Comparison of ENCODE assay signal across 28 cellular contexts in genomic region chr16:83722501-83723183, GRCh38.
"Had no signal": no experiment of that assay in that cellular context is flagged by ENCODE, and none has a peak within 500 bp of the region (broad histone marks: within the 10 kb centered on the region; RNA-seq: fewer than 3 reads in every experiment).

No MANE protein-coding gene starts in this region.

- H3K79me2 ChIP-seq: hepatocyte had no signal

- ATAC-seq: left colon; left ventricle myocardium superior; mucosa of descending colon; natural killer cell treated with Interleukin-12 subunit alpha and Interleukin-12 subunit beta and Interleukin-15 and Interleukin-18, amount 100 ng/mL, for 72 hours; pancreas; sciatic nerve; stimulated activated naive B cell treated with anti-CD40 and anti-IgM and Interleukin-4, amounts not matched to agents 10 μg/mL and 1 μg/mL and 100 μg/mL, for 72 hours; stimulated activated naive CD8-positive, alpha-beta T cell treated with anti-CD3 and anti-CD28 coated beads, Interleukin-15, amount 100 ng/mL, for 72 hours; upper lobe of right lung had no signal

- FAIRE-seq: endometrium, kidney, pancreas had no signal

- H2AFZ ChIP-seq: hepatocyte had no signal

- H3K4me3 ChIP-seq: dorsolateral prefrontal cortex, esophagus squamous epithelium, hepatocyte, mucosa of descending colon, pancreas, skin epidermis, testis, tibial nerve, upper lobe of right lung, vagina had no signal

- H3K36me3 Mint-ChIP-seq: natural killer cell treated with Interleukin-12 subunit alpha and Interleukin-12 subunit beta and Interleukin-15 and Interleukin-18, amount 100 ng/mL, for 72 hours; stimulated activated naive B cell treated with anti-CD40 and anti-IgM and Interleukin-4, amounts not matched to agents 10 μg/mL and 1 μg/mL and 100 μg/mL, for 72 hours had no signal

- H3K4me2 ChIP-seq: hepatocyte had no signal

- H3K27me3 Mint-ChIP-seq: stimulated activated naive CD8-positive, alpha-beta T cell treated with anti-CD3 and anti-CD28 coated beads, Interleukin-15, amount 100 ng/mL, for 72 hours had no signal

- H3K27ac ChIP-seq: dorsolateral prefrontal cortex, esophagus squamous epithelium, hepatocyte, pancreas, skin epidermis, testis, tibial nerve, upper lobe of right lung, vagina had no signal

- H3K4me1 ChIP-seq: esophagus squamous epithelium, pancreas, testis, tibial nerve, upper lobe of right lung, vagina had no signal

- H3K9me3 ChIP-seq: esophagus squamous epithelium, mucosa of descending colon, pancreas, testis, tibial nerve, upper lobe of right lung, vagina had no signal

- H3K36me3 ChIP-seq: esophagus squamous epithelium, pancreas, tibial nerve, upper lobe of right lung, vagina had no signal

- H3K4me3 Mint-ChIP-seq: natural killer cell treated with Interleukin-12 subunit alpha and Interleukin-12 subunit beta and Interleukin-15 and Interleukin-18, amount 100 ng/mL, for 72 hours; stimulated activated naive B cell treated with anti-CD40 and anti-IgM and Interleukin-4, amounts not matched to agents 10 μg/mL and 1 μg/mL and 100 μg/mL, for 72 hours; stimulated activated naive CD8-positive, alpha-beta T cell treated with anti-CD3 and anti-CD28 coated beads, Interleukin-15, amount 100 ng/mL, for 72 hours had no signal

- H3K27me3 ChIP-seq: dorsolateral prefrontal cortex, esophagus squamous epithelium, hepatocyte, pancreas, testis, tibial nerve, upper lobe of right lung, vagina had no signal

- DNase-seq: cortex of kidney; dorsolateral prefrontal cortex; effector memory CD4-positive, alpha-beta T cell; esophagus squamous epithelium; foreskin fibroblast; head of caudate nucleus; kidney; left colon; left ventricle myocardium superior; mammary epithelial cell; mucosa of descending colon; occipital lobe; pancreas; retina; stimulated activated CD4-positive, alpha-beta T cell treated with anti-CD3 and anti-CD28 coated beads, Interleukin-2, amount 100 ng/mL, for 24 hours; stimulated activated CD4-positive, alpha-beta T cell treated with anti-CD3 and anti-CD28 coated beads, Interleukin-4, amount 100 ng/mL, for 4 hours; stimulated activated naive B cell treated with anti-CD40 and anti-IgM and Interleukin-4, amounts not matched to agents 10 μg/mL and 1 μg/mL and 100 μg/mL, for 72 hours; stimulated activated naive CD8-positive, alpha-beta T cell treated with anti-CD3 and anti-CD28 coated beads, Interleukin-15, amount 100 ng/mL, for 72 hours; testis; upper lobe of right lung had no signal

- H3K27ac Mint-ChIP-seq: natural killer cell treated with Interleukin-12 subunit alpha and Interleukin-12 subunit beta and Interleukin-15 and Interleukin-18, amount 100 ng/mL, for 72 hours; progenitor cell of endocrine pancreas; stimulated activated naive B cell treated with anti-CD40 and anti-IgM and Interleukin-4, amounts not matched to agents 10 μg/mL and 1 μg/mL and 100 μg/mL, for 72 hours; stimulated activated naive CD8-positive, alpha-beta T cell treated with anti-CD3 and anti-CD28 coated beads, Interleukin-15, amount 100 ng/mL, for 72 hours had no signal
